9 cellular contexts compared by ENCODE assay signal in the genomic region with DNA sequence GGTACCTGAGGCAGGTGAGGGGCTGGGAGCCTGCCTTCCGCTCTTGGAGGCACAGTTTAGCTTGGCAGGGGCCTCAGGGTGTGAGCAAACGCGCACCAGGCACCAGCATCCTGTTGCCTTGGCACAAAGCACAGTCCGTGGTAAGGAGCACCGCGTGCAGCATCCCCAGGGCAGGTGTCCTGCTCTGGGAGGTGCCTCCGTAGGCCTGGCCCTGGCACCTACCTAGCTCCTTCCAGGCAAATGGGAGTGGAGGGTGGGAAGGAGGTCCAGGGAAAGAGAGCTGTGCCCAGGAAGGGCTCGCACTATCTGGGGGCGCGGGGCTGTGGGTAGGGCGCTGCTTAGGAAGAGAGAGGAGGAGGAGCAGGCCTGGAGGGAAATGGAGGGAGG. TPM values are rescaled to one million over a fixed set of nuclear protein-coding genes. Genes with fewer than 3 reads are reported as not detected.
A peak's percentile ranks its signal among the peaks of the same experiment; 100 is the strongest.
DNase-seq lines count a peak whose midpoint lies in the region; TF ChIP-seq lines count a peak whose summit lies in the region.
"Had no signal": no experiment of that assay in that cellular context is flagged by ENCODE, and none has a peak within 500 bp of the region (broad histone marks: within the 10 kb centered on the region; RNA-seq: fewer than 3 reads in every experiment).

No MANE protein-coding gene starts in this region.

- peak overlapping the region; percentile 52 for H3K9ac ChIP-seq in NT2/D1 (ENCODE audit: insufficient read length, low read depth)

- H3K27me3 ChIP-seq in NT2/D1 (ENCODE audit: insufficient read depth, insufficient read length) (peaks cover 26% of the 10 kb centered on the region), spleen (replicated peaks in 1 of 7) (peaks cover 0 to 28% (median 0%) of the 10 kb centered on the region in 7 donors)
- H3K27me3 ChIP-seq: cardiac muscle cell had no signal

- H3K4me3 ChIP-seq in NT2/D1 (ENCODE audit: insufficient read length, low read depth) = no peak overlapping the region
- peak overlapping the region; percentile 22 for H3K4me3 ChIP-seq in fibroblast of the aortic adventitia (ENCODE audit: low read depth, low read length)
- H3K4me3 ChIP-seq in spleen = peak overlapping the region in 4 of 8 donors; percentile 59 to 88 (median 61)
- H3K4me3 ChIP-seq: cardiac muscle cell had no signal

- no peaks in the 10 kb centered on the region for H3K9me3 ChIP-seq in NT2/D1 (ENCODE audit: insufficient read depth, low read length)
- no peaks in the 10 kb centered on the region for H3K9me3 ChIP-seq in spleen

- H3K36me3 ChIP-seq in NT2/D1 (ENCODE audit: insufficient read depth, insufficient read length, low read length) (no peaks in the 10 kb centered on the region), spleen (no peaks in the 10 kb centered on the region)
- H3K36me3 ChIP-seq: cardiac muscle cell had no signal

- DNase-seq in NCI-H345 (lab: John Stamatoyannopoulos, UW) = peak; percentile 65
- no peak for DNase-seq in NCI-H345 treated with DMSO at 0.1 percent for 48 hours (lab: John Stamatoyannopoulos, UW; ENCODE audit: unreplicated experiment)
- DNase-seq in NT2/D1 (ENCODE audit: low read depth, low spot score) = no peak
- DNase-seq in fibroblast of the aortic adventitia (ENCODE audit: low read depth) = no peak
- DNase-seq in spleen = peak; percentile 81
- DNase-seq in NCI-H146 treated with DMSO at 0.1 percent for 48 hours (lab: John Stamatoyannopoulos, UW; ENCODE audit: unreplicated experiment) = no peak
- DNase-seq in stimulated activated CD4-positive, alpha-beta T cell treated with anti-CD3 and anti-CD28 coated beads, Interleukin-1b, Interleukin-23, amount 100 ng/mL, for 48 hours = no peak
- no peak for DNase-seq in caudate nucleus (lab: John Stamatoyannopoulos, UW)

- peaks cover 50% of the 10 kb centered on the region for H3K4me1 ChIP-seq in NT2/D1 (ENCODE audit: insufficient read depth, insufficient read length)
- H3K4me1 ChIP-seq in spleen = peaks cover 57 to 100% (median 91%) of the 10 kb centered on the region in 6 donors

- H3K27ac ChIP-seq in spleen (peak overlapping the region in 5 of 8 donors; percentile 14 to 84 (median 79)), caudate nucleus (ENCODE audit: low read depth, low read length) (no peak overlapping the region)
- H3K27ac ChIP-seq: cardiac muscle cell had no signal

- intact Hi-C loops in spleen (cut with DNase I; ENCODE audit: low total_unique reads) = loop anchor here (5.0 kb wide), 1 partner anchor 188 kb away; no protein-coding TSS in a partner anchor

- TF ChIP-seq CTCF in fibroblast of the aortic adventitia (IDR thresholded peaks at IDR 0.05; ENCODE audit: insufficient read depth, low read length) (no peak), spleen (IDR thresholded peaks at IDR 0.05 in 8 of 11, conservative IDR thresholded peaks at IDR 0.05 in 3 of 11) (no peak)

- TF ChIP-seq POLR2A in spleen (IDR thresholded peaks at IDR 0.05) = no peak

- 22 to 31% (median 27%) methylated on average over 11 of the region's 11 CpGs for WGBS in spleen, 5 donors

RNA-seq across cellular contexts. Expression of a gene that starts 3.1 kb away (rescaled TPM):
- total RNA-seq in fibroblast of the aortic adventitia (ENCODE audit: low replicate concordance) (23.1 and 25.2 TPM in 2 replicates), spleen (100 to 1,000 TPM in 1 of 7 donors, 10 to 100 TPM in 6; 79.8 to 121 (median 91.4) TPM)
- polyA plus RNA-seq in spleen = 10 to 100 TPM in 1 of 3 donors, 1 to 10 TPM in 2; 7.4 to 23.2 (median 9.2) TPM

Comparison
In these comparisons a context has a peak if more than half of its experiments do, and no peak if none do; other contexts are left out.
1. DNase-seq: peak in NCI-H345 (single experiment) and spleen (single experiment); none in NCI-H345 treated with DMSO at 0.1 percent for 48 hours (single experiment), NT2/D1 (single experiment), fibroblast of the aortic adventitia (single experiment), NCI-H146 treated with DMSO at 0.1 percent for 48 hours (single experiment), stimulated activated CD4-positive, alpha-beta T cell treated with anti-CD3 and anti-CD28 coated beads, Interleukin-1b, Interleukin-23, amount 100 ng/mL, for 48 hours (single experiment) and caudate nucleus (0 of 61).